Comparison of ENCODE assay signal across 1 cellular context in the genomic region with DNA sequence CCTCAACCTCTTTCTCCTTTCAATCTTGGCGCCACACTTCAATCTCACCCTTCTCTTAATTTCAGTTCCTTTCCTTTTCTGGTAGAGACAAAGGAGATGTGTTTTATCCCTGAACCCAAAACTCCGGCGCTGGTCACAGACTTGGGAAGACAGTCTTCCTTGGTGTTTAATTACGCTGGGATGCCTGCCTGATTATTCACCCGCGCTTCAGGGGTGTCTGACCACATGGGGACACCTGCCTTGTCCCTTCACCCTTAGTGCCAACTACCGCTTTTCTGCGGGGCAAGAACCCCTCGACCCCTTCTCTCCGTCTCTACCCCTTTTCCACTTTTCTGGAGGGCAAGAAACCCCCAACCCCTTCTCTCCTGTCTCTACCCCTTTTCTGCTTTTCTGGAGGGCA.
TF ChIP-seq lines count a peak whose summit lies in the region.

No MANE protein-coding gene starts in this region.

TF ChIP-seq in HepG2, 621 proteins besides CTCF, POLR2A, EP300 and RAD21 (continued from another document):
- TF ChIP-seq, protein P1, sequence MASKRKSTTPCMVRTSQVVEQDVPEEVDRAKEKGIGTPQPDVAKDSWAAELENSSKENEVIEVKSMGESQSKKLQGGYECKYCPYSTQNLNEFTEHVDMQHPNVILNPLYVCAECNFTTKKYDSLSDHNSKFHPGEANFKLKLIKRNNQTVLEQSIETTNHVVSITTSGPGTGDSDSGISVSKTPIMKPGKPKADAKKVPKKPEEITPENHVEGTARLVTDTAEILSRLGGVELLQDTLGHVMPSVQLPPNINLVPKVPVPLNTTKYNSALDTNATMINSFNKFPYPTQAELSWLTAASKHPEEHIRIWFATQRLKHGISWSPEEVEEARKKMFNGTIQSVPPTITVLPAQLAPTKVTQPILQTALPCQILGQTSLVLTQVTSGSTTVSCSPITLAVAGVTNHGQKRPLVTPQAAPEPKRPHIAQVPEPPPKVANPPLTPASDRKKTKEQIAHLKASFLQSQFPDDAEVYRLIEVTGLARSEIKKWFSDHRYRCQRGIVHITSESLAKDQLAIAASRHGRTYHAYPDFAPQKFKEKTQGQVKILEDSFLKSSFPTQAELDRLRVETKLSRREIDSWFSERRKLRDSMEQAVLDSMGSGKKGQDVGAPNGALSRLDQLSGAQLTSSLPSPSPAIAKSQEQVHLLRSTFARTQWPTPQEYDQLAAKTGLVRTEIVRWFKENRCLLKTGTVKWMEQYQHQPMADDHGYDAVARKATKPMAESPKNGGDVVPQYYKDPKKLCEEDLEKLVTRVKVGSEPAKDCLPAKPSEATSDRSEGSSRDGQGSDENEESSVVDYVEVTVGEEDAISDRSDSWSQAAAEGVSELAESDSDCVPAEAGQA (IDR thresholded peaks at IDR 0.05; ENCODE audit: low read depth): no peak
- TF ChIP-seq, protein P1 (CRISPR knock-in tag; IDR thresholded peaks at IDR 0.05; ENCODE audit: borderline replicate concordance): no peak
- TF ChIP-seq CREM (IDR thresholded peaks at IDR 0.05) (no peak), CREM (CRISPR knock-in tag; IDR thresholded peaks at IDR 0.05) (no peak), MYC (CRISPR knock-in tag; IDR thresholded peaks at IDR 0.05; ENCODE audit: borderline replicate concordance) (no peak), ZNF546 (CRISPR knock-in tag; conservative IDR thresholded peaks at IDR 0.05) (no peak), CBX5 (CRISPR knock-in tag; IDR thresholded peaks at IDR 0.05; ENCODE audit: borderline replicate concordance) (no peak)
- TF ChIP-seq, protein P2, sequence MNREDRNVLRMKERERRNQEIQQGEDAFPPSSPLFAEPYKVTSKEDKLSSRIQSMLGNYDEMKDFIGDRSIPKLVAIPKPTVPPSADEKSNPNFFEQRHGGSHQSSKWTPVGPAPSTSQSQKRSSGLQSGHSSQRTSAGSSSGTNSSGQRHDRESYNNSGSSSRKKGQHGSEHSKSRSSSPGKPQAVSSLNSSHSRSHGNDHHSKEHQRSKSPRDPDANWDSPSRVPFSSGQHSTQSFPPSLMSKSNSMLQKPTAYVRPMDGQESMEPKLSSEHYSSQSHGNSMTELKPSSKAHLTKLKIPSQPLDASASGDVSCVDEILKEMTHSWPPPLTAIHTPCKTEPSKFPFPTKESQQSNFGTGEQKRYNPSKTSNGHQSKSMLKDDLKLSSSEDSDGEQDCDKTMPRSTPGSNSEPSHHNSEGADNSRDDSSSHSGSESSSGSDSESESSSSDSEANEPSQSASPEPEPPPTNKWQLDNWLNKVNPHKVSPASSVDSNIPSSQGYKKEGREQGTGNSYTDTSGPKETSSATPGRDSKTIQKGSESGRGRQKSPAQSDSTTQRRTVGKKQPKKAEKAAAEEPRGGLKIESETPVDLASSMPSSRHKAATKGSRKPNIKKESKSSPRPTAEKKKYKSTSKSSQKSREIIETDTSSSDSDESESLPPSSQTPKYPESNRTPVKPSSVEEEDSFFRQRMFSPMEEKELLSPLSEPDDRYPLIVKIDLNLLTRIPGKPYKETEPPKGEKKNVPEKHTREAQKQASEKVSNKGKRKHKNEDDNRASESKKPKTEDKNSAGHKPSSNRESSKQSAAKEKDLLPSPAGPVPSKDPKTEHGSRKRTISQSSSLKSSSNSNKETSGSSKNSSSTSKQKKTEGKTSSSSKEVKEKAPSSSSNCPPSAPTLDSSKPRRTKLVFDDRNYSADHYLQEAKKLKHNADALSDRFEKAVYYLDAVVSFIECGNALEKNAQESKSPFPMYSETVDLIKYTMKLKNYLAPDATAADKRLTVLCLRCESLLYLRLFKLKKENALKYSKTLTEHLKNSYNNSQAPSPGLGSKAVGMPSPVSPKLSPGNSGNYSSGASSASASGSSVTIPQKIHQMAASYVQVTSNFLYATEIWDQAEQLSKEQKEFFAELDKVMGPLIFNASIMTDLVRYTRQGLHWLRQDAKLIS (CRISPR knock-in tag; IDR thresholded peaks at IDR 0.05): no peak
